9 cellular contexts compared by ENCODE assay signal in the genomic region with DNA sequence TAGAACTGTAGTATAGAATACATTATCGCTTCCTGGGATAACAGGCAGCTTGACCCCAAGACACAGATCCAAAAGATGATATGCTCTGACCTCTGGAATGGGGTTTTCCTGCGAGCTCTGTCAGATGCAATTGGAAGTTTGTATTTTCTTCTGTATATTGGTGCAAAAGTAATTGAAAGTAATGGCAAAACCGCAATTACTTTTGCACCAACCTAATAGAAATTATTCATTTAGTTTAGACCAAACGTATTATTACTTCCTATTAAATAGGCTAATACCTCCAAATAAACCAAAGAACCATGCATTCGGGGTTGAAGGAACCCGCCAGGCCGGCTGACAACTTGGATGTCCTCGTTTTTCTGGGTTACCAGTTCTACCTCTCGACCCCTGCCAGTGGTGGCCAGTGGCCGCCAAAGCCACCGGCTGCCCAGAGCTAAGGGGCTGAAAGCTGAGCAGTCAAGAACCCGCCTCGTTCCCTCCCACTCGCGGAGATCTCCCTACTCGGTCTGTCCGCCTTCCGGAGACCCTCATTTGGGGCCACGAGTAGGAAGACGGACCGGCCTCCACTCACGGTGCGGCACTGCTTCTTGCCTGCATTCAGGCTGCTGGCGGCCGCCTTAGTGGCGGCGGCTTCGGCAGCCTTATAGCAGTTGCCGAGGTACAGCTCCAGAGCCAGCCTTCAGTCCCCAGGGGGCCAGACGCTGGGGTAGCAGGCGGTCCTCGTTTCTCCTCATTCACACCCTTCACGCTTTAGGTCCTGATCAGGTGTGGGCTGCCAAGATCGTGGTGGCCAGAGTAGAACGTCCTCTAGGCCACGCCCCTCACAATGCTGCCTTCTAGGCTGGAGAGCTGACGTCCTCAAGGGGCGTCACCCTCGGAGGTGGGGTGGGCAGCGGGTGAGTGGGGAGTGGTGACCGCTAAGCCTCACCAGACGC.
DNase-seq lines count a peak whose midpoint lies in the region; FAIRE-seq and TF ChIP-seq lines count a peak whose summit lies in the region.
"Had no signal": no experiment of that assay in that cellular context is flagged by ENCODE, and none has a peak within 500 bp of the region (broad histone marks: within the 10 kb centered on the region; RNA-seq: fewer than 3 reads in every experiment).

No MANE protein-coding gene starts in this region.

- DNase-seq in activated CD4-positive, alpha-beta T cell treated with anti-CD3 and anti-CD28 coated beads, Interleukin-2, amount 10 ng/mL, durations not matched to agents 7 days and 5 days = no peak
- DNase-seq in activated CD4-positive, alpha-beta T cell treated with anti-CD3 and anti-CD28 coated beads, Interleukin-2, amount 50 U/mL, for 48 hours = no peak
- peak; percentile 66 for DNase-seq in SK-MEL-5 (ENCODE audit: low read depth, low spot score)
- DNase-seq in fibroblast of pulmonary artery (ENCODE audit: low read depth) = peak; percentile 2
- DNase-seq in neural progenitor cell (ENCODE audit: low spot score) = peak; percentile 8
- DNase-seq in A172 (ENCODE audit: low spot score) = no peak
- no peak for DNase-seq in GM19239 (ENCODE audit: insufficient read length, low spot score)
- no peak for DNase-seq in activated CD4-positive, alpha-beta T cell treated with anti-CD3 and anti-CD28 coated beads for 1 hour
- DNase-seq: DND-41 had no signal

- H3K27me3 Mint-ChIP-seq in activated CD4-positive, alpha-beta T cell treated with anti-CD3 and anti-CD28 coated beads, Interleukin-2, amount 10 ng/mL, durations not matched to agents 7 days and 5 days = peaks cover 2% of the 10 kb centered on the region
- no peaks in the 10 kb centered on the region for H3K27me3 Mint-ChIP-seq in neural progenitor cell (ENCODE audit: insufficient read depth, low read depth)

- H3K4me2 ChIP-seq in neural progenitor cell = no peak overlapping the region

- no peak overlapping the region for H2AFZ ChIP-seq in neural progenitor cell (replicated peaks)

- H4K20me1 ChIP-seq in neural progenitor cell (ENCODE audit: low read depth) = no peaks in the 10 kb centered on the region

- no peaks in the 10 kb centered on the region for H3K27me3 ChIP-seq in neural progenitor cell

- H3K27ac Mint-ChIP-seq in activated CD4-positive, alpha-beta T cell treated with anti-CD3 and anti-CD28 coated beads, Interleukin-2, amount 10 ng/mL, durations not matched to agents 7 days and 5 days = no peak overlapping the region
- H3K27ac Mint-ChIP-seq in neural progenitor cell = no peak overlapping the region

- no peaks in the 10 kb centered on the region for H3K4me1 Mint-ChIP-seq in activated CD4-positive, alpha-beta T cell treated with anti-CD3 and anti-CD28 coated beads, Interleukin-2, amount 10 ng/mL, durations not matched to agents 7 days and 5 days
- H3K4me1 Mint-ChIP-seq in neural progenitor cell = no peaks in the 10 kb centered on the region

- peak overlapping the region; percentile 25 for H3K4me3 Mint-ChIP-seq in activated CD4-positive, alpha-beta T cell treated with anti-CD3 and anti-CD28 coated beads, Interleukin-2, amount 10 ng/mL, durations not matched to agents 7 days and 5 days
- peak overlapping the region; percentile 83 for H3K4me3 Mint-ChIP-seq in neural progenitor cell

- CTCF ChIA-PET in activated CD4-positive, alpha-beta T cell treated with anti-CD3 and anti-CD28 coated beads, Interleukin-2, amount 10 ng/mL, durations not matched to agents 7 days and 5 days (lab: Charles Lee) = no interaction called here

- POLR2A ChIA-PET in activated CD4-positive, alpha-beta T cell treated with anti-CD3 and anti-CD28 coated beads, Interleukin-2, amount 10 ng/mL, durations not matched to agents 7 days and 5 days (lab: Charles Lee) = no interaction called here

- H3K79me2 ChIP-seq in neural progenitor cell (ENCODE audit: low read depth) = no peaks in the 10 kb centered on the region

- peak overlapping the region; percentile 41 for H3K4me3 ChIP-seq in fibroblast of pulmonary artery (replicated peaks; ENCODE audit: low read depth, low read length)
- peak overlapping the region; percentile 18 for H3K4me3 ChIP-seq in neural progenitor cell

- FAIRE-seq in GM19239 (lab: Jason Lieb, UNC) = no peak

- H3K4me1 ChIP-seq in neural progenitor cell = no peaks in the 10 kb centered on the region

- no peak overlapping the region for H3K27ac ChIP-seq in neural progenitor cell

- no peaks in the 10 kb centered on the region for H3F3A ChIP-seq in neural progenitor cell (ENCODE audit: low read depth)

- no peaks in the 10 kb centered on the region for H3K36me3 Mint-ChIP-seq in activated CD4-positive, alpha-beta T cell treated with anti-CD3 and anti-CD28 coated beads, Interleukin-2, amount 10 ng/mL, durations not matched to agents 7 days and 5 days (ENCODE audit: low read depth)
- H3K36me3 Mint-ChIP-seq in neural progenitor cell = no peaks in the 10 kb centered on the region

- TF ChIP-seq CTCF in fibroblast of pulmonary artery (IDR thresholded peaks at IDR 0.05; ENCODE audit: low read length, missing control alignments) = no peak
- TF ChIP-seq CTCF in neural progenitor cell (IDR thresholded peaks at IDR 0.05) = no peak

- no peak overlapping the region for H3K9ac ChIP-seq in neural progenitor cell

- in situ Hi-C loops in SK-MEL-5 (cut with HindIII; ENCODE audit: low pct_unique_long_range_greater_than_20kb, low sequenced_read_pairs) = no loop called here

- H3K36me3 ChIP-seq in neural progenitor cell = no peaks in the 10 kb centered on the region

- no peaks in the 10 kb centered on the region for H3K9me3 Mint-ChIP-seq in activated CD4-positive, alpha-beta T cell treated with anti-CD3 and anti-CD28 coated beads, Interleukin-2, amount 10 ng/mL, durations not matched to agents 7 days and 5 days
- no peaks in the 10 kb centered on the region for H3K9me3 Mint-ChIP-seq in neural progenitor cell

- H3K9me3 ChIP-seq in neural progenitor cell (ENCODE audit: low read depth) = no peaks in the 10 kb centered on the region

Comparison
In these comparisons a context has a peak if more than half of its experiments do, and no peak if none do; other contexts are left out.
1. DNase-seq: peak in SK-MEL-5 (single experiment), fibroblast of pulmonary artery (single experiment) and neural progenitor cell (single experiment); none in activated CD4-positive, alpha-beta T cell treated with anti-CD3 and anti-CD28 coated beads, Interleukin-2, amount 10 ng/mL, durations not matched to agents 7 days and 5 days (single experiment), activated CD4-positive, alpha-beta T cell treated with anti-CD3 and anti-CD28 coated beads, Interleukin-2, amount 50 U/mL, for 48 hours (0 of 2), A172 (single experiment), GM19239 (single experiment) and activated CD4-positive, alpha-beta T cell treated with anti-CD3 and anti-CD28 coated beads for 1 hour (single experiment).